1 cellular context compared by ENCODE assay signal in genomic region chr1:225896937-225897549, GRCh38.
A peak's percentile ranks its signal among the peaks of the same experiment; 100 is the strongest.
TF ChIP-seq lines count a peak whose summit lies in the region.

No MANE protein-coding gene starts in this region.

TF ChIP-seq in HepG2, 621 proteins besides CTCF, POLR2A, EP300 and RAD21 (continued from another document and continues in another):
- TF ChIP-seq ZNF710 (CRISPR knock-in tag; IDR thresholded peaks at IDR 0.05; ENCODE audit: borderline replicate concordance), result 0 out of 2 replicates have a peak, but pooled peaks have one; percentile 42
- no peak for TF ChIP-seq ZNF781 (CRISPR knock-in tag; IDR thresholded peaks at IDR 0.05; ENCODE audit: borderline replicate concordance, not compliant biosample characterization)
- no peak for TF ChIP-seq ZNF564 (CRISPR knock-in tag; IDR thresholded peaks at IDR 0.05)
- 0 out of 2 replicates have a peak, but pooled peaks have one; percentile 15 for TF ChIP-seq ZNF614 (CRISPR knock-in tag; IDR thresholded peaks at IDR 0.05; ENCODE audit: borderline replicate concordance)
- peak; percentile 48; the same call in 1 of the 2 replicates for TF ChIP-seq SP5 (CRISPR knock-in tag; IDR thresholded peaks at IDR 0.05; ENCODE audit: borderline replicate concordance, low read depth)
- no peak for TF ChIP-seq ZNF414 (CRISPR knock-in tag; IDR thresholded peaks at IDR 0.05)
- no peak for TF ChIP-seq BORCS8-MEF2B (CRISPR knock-in tag; IDR thresholded peaks at IDR 0.05)
- TF ChIP-seq FOXA3 (CRISPR knock-in tag; IDR thresholded peaks at IDR 0.05), result peak; percentile 8; the same call in 1 of the 2 replicates
- TF ChIP-seq ZNF121 (CRISPR knock-in tag; IDR thresholded peaks at IDR 0.05), result no peak
- peak; percentile 45; the same call in 1 of the 2 replicates for TF ChIP-seq ARID5B (CRISPR knock-in tag; IDR thresholded peaks at IDR 0.05)
- TF ChIP-seq MEIS2 (CRISPR knock-in tag; IDR thresholded peaks at IDR 0.05), result 0 out of 2 replicates have a peak, but pooled peaks have one; percentile 22
- TF ChIP-seq ZBTB20 (CRISPR knock-in tag; IDR thresholded peaks at IDR 0.05; ENCODE audit: borderline replicate concordance, low read depth), result 0 out of 2 replicates have a peak, but pooled peaks have one; percentile 25
- no peak for TF ChIP-seq MIXL1 (CRISPR knock-in tag; IDR thresholded peaks at IDR 0.05)
- no peak for TF ChIP-seq MAZ (IDR thresholded peaks at IDR 0.05; ENCODE audit: borderline replicate concordance, low read depth, low read length)
- no peak for TF ChIP-seq MAZ (CRISPR knock-in tag; IDR thresholded peaks at IDR 0.05; ENCODE audit: low read depth)
- no peak for TF ChIP-seq ZNF232 (CRISPR knock-in tag; IDR thresholded peaks at IDR 0.05; ENCODE audit: borderline replicate concordance)
- peak; percentile 31 for TF ChIP-seq TEAD3 (CRISPR knock-in tag; optimal IDR thresholded peaks at IDR 0.05; ENCODE audit: borderline replicate concordance)
- TF ChIP-seq ZNF124 (CRISPR knock-in tag; IDR thresholded peaks at IDR 0.05), result no peak
- TF ChIP-seq GTF2F1 (IDR thresholded peaks at IDR 0.05; ENCODE audit: low read length), result no peak
- no peak for TF ChIP-seq ZNF724P (CRISPR knock-in tag; IDR thresholded peaks at IDR 0.05; ENCODE audit: borderline replicate concordance)
- TF ChIP-seq HOXA3 (CRISPR knock-in tag; IDR thresholded peaks at IDR 0.05), result peak; percentile 40; the same call in 1 of the 2 replicates
- peak; percentile 50 for TF ChIP-seq GATAD2A (CRISPR knock-in tag; IDR thresholded peaks at IDR 0.05)
- no peak for TF ChIP-seq PAF1 (CRISPR knock-in tag; IDR thresholded peaks at IDR 0.05)
- no peak for TF ChIP-seq RCOR2 (CRISPR knock-in tag; IDR thresholded peaks at IDR 0.05)
- no peak for TF ChIP-seq ZNF776 (CRISPR knock-in tag; IDR thresholded peaks at IDR 0.05)
- TF ChIP-seq STAT6 (CRISPR knock-in tag; IDR thresholded peaks at IDR 0.05; ENCODE audit: borderline replicate concordance), result 0 out of 2 replicates have a peak, but pooled peaks have one; percentile 8
- TF ChIP-seq HNRNPUL1 (IDR thresholded peaks at IDR 0.05; ENCODE audit: low read depth, low read length), result no peak
- TF ChIP-seq SMAD9 (CRISPR knock-in tag; IDR thresholded peaks at IDR 0.05), result no peak
- TF ChIP-seq MYC (CRISPR knock-in tag; IDR thresholded peaks at IDR 0.05; ENCODE audit: borderline replicate concordance), result peak; percentile 34; the same call in 1 of the 2 replicates
- TF ChIP-seq ZNF552 (CRISPR knock-in tag; IDR thresholded peaks at IDR 0.05; ENCODE audit: borderline replicate concordance), result no peak
- TF ChIP-seq ZNF770 (CRISPR knock-in tag; IDR thresholded peaks at IDR 0.05), result no peak
- TF ChIP-seq HMG20B (CRISPR knock-in tag; conservative IDR thresholded peaks at IDR 0.05), result no peak
- no peak for TF ChIP-seq EED (CRISPR knock-in tag; IDR thresholded peaks at IDR 0.05)
- TF ChIP-seq ZNF572 (CRISPR knock-in tag; IDR thresholded peaks at IDR 0.05), result no peak
- TF ChIP-seq MAX (IDR thresholded peaks at IDR 0.05), result no peak
- TF ChIP-seq RFXANK (CRISPR knock-in tag; IDR thresholded peaks at IDR 0.05), result no peak
- no peak for TF ChIP-seq ZNF629 (CRISPR knock-in tag; conservative IDR thresholded peaks at IDR 0.05)
- TF ChIP-seq RFX1 (IDR thresholded peaks at IDR 0.05), result no peak
- TF ChIP-seq ZIK1 (CRISPR knock-in tag; IDR thresholded peaks at IDR 0.05; ENCODE audit: borderline replicate concordance, low read depth), result no peak
- TF ChIP-seq MLX (CRISPR knock-in tag; IDR thresholded peaks at IDR 0.05), result 0 out of 2 replicates have a peak, but pooled peaks have one; percentile 15
- TF ChIP-seq PBX2 (CRISPR knock-in tag; IDR thresholded peaks at IDR 0.05), result peak; percentile 37; the same call in 1 of the 2 replicates
- TF ChIP-seq ZNF431 (CRISPR knock-in tag; IDR thresholded peaks at IDR 0.05; ENCODE audit: borderline replicate concordance, low read depth), result no peak
- no peak for TF ChIP-seq PHF8 (CRISPR knock-in tag; IDR thresholded peaks at IDR 0.05)
- TF ChIP-seq E2F5 (CRISPR knock-in tag; conservative IDR thresholded peaks at IDR 0.05), result no peak
- TF ChIP-seq SMARCC2 (IDR thresholded peaks at IDR 0.05), result no peak
- TF ChIP-seq GABPB1 (CRISPR knock-in tag; IDR thresholded peaks at IDR 0.05), result peak; percentile 53
- no peak for TF ChIP-seq SNAI1 (CRISPR knock-in tag; IDR thresholded peaks at IDR 0.05; ENCODE audit: borderline replicate concordance)
- TF ChIP-seq ZNF432 (CRISPR knock-in tag; IDR thresholded peaks at IDR 0.05; ENCODE audit: borderline replicate concordance), result no peak
- TF ChIP-seq CEBPG (CRISPR knock-in tag; IDR thresholded peaks at IDR 0.05), result peak; percentile 44; the same call in 1 of the 2 replicates
- no peak for TF ChIP-seq CSRNP2 (CRISPR knock-in tag; conservative IDR thresholded peaks at IDR 0.05; ENCODE audit: low read depth)
- no peak for TF ChIP-seq EZH2 (conservative IDR thresholded peaks at IDR 0.05; ENCODE audit: low read depth, low read length)
- no peak for TF ChIP-seq THAP8 (CRISPR knock-in tag; IDR thresholded peaks at IDR 0.05; ENCODE audit: borderline replicate concordance)
- peak; percentile 18 for TF ChIP-seq XRCC5 (optimal IDR thresholded peaks at IDR 0.05; ENCODE audit: low read length)
- TF ChIP-seq HDAC2 (CRISPR knock-in tag; IDR thresholded peaks at IDR 0.05), result peak; percentile 65; the same call in 1 of the 2 replicates
